10 cellular contexts compared by ENCODE assay signal in the genomic region with DNA sequence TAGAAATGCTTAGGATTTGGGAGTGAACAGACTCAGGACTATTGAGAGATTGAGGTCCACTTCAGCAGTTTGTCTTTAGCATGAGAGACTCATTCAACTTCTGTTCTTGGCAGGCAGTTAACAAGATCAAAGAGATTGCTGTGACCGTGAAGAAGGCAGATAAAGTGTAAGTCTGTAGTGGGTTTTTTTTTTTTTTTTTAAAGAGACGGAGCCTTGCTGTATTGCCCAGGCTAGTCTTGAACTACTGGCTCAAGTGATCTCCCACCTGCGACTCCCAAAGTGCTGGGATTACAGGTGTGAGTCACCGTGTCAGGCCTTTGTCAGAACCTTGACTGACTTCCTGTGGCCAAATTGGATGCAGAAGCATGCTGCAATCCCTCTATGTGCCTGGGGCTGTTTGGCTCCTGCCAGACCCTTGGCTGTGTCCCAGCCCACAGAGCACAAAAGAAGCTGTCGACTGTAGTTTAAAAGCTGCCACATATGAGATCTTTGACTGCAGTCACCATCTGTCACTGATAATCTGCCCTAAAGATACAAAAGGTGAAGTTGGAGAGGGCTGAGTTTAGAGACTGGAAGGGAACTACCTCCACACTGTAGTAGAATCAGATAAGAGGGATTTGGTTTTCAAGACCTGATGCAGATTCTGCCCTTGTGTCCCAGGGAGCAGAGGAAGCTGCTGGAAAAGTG. TPM values are rescaled to one million over a fixed set of nuclear protein-coding genes. Genes with fewer than 3 reads are reported as not detected.
DNase-seq lines count a peak whose midpoint lies in the region; ATAC-seq, FAIRE-seq and TF ChIP-seq lines count a peak whose summit lies in the region.
"Had no signal": no experiment of that assay in that cellular context is flagged by ENCODE, and none has a peak within 500 bp of the region (broad histone marks: within the 10 kb centered on the region; RNA-seq: fewer than 3 reads in every experiment).

No MANE protein-coding gene starts in this region.

- TSS peak; percentile 3 for BruUV-seq in PC-9 (replicated peaks; lab: Mats Ljungman, UMichigan)

- H3K36me3 Mint-ChIP-seq in activated naive CD4-positive, alpha-beta T cell treated with anti-CD3 and anti-CD28 coated beads for 36 hours (ENCODE audit: low read depth) = peaks cover 45% of the 10 kb centered on the region
- H3K36me3 Mint-ChIP-seq in activated naive CD4-positive, alpha-beta T cell treated with anti-CD3 and anti-CD28 coated beads, Interleukin-2, amount 10 ng/mL, durations not matched to agents 7 days and 5 days = peaks cover 44% of the 10 kb centered on the region
- H3K36me3 Mint-ChIP-seq in endodermal cell (ENCODE audit: low read depth) = peaks cover 78% of the 10 kb centered on the region
- H3K36me3 Mint-ChIP-seq in stimulated activated effector memory CD8-positive, alpha-beta T cell treated with anti-CD3 and anti-CD28 coated beads, Interleukin-12 subunit alpha, Interleukin-12 subunit beta, amount 100 ng/mL, for 72 hours = peaks cover 100% of the 10 kb centered on the region

- H3K9ac ChIP-seq in endodermal cell (ENCODE audit: extremely low read depth, low read length, poor library complexity, severe bottlenecking) = no peak overlapping the region

- no peak for ATAC-seq in stimulated activated effector memory CD8-positive, alpha-beta T cell treated with anti-CD3 and anti-CD28 coated beads, Interleukin-12 subunit alpha, Interleukin-12 subunit beta, amount 100 ng/mL, for 72 hours
- ATAC-seq: gastrocnemius medialis had no signal

- TF ChIP-seq CTCF in PC-9 (conservative IDR thresholded peaks at IDR 0.05) (no peak), endodermal cell (conservative IDR thresholded peaks at IDR 0.05) (no peak)

- H3K4me1 ChIP-seq in PC-9 (replicated peaks; ENCODE audit: insufficient read depth) = peaks cover 16% of the 10 kb centered on the region
- H3K4me1 ChIP-seq in endodermal cell (ENCODE audit: control insufficient read depth, insufficient read depth, low read length) = peaks cover 2% of the 10 kb centered on the region
- no peaks in the 10 kb centered on the region for H3K4me1 ChIP-seq in small intestine (ENCODE audit: control insufficient read depth in 2 of 2, insufficient read depth in 1 of 2, low read depth in 1 of 2, low read length in 1 of 2)

- WGBS in endodermal cell (ENCODE audit: insufficient coverage in 1 of 2, insufficient read length in 1 of 2), 2 experiments = 80 to 83% methylated on average over 4 to 5 of the region's 5 CpGs
- WGBS in small intestine, 3 donors = 40 to 61% (median 44%) methylated on average over 5 of the region's 5 CpGs

- no peak for DNase-seq in activated naive CD4-positive, alpha-beta T cell treated with anti-CD3 and anti-CD28 coated beads for 36 hours
- no peak for DNase-seq in activated naive CD4-positive, alpha-beta T cell treated with anti-CD3 and anti-CD28 coated beads, Interleukin-2, amount 10 ng/mL, durations not matched to agents 7 days and 5 days
- peak; percentile 86 to 96 for DNase-seq in PC-9
- DNase-seq in endodermal cell = peak; percentile 53
- no peak for DNase-seq in stimulated activated effector memory CD8-positive, alpha-beta T cell treated with anti-CD3 and anti-CD28 coated beads, Interleukin-12 subunit alpha, Interleukin-12 subunit beta, amount 100 ng/mL, for 72 hours (ENCODE audit: low spot score in 2 of 2)
- no peak for DNase-seq in effector CD4-positive, alpha-beta T cell
- DNase-seq in small intestine = no peak
- DNase-seq in activated CD4-positive, alpha-beta T cell treated with anti-CD3 and anti-CD28 coated beads, Interleukin-2, amount 50 U/mL, for 1 hour = no peak
- DNase-seq: activated CD8-positive, alpha-beta memory T cell treated with anti-CD3 and anti-CD28 coated beads, Interleukin-2, amount 50 U/mL, for 4 hours; gastrocnemius medialis had no signal

- peaks cover 84% of the 10 kb centered on the region for H4K20me1 ChIP-seq in PC-9 (ENCODE audit: insufficient read depth)

- H3K79me2 ChIP-seq in PC-9 (ENCODE audit: low read depth) = peaks cover 69% of the 10 kb centered on the region

- POLR2A ChIA-PET in PC-9 (lab: Charles Lee; ENCODE audit: unreplicated experiment) = interaction anchor here (0.7 kb wide), 1 partner anchor 41 kb away, joined by 3 read pairs; a partner anchor contains a TSS

- FAIRE-seq in small intestine (lab: Jason Lieb, UNC) = no peak

- H3K4me3 ChIP-seq in PC-9 (no peak overlapping the region), endodermal cell (ENCODE audit: low read length) (no peak overlapping the region), small intestine (ENCODE audit: low read depth in 1 of 2, low read length in 2 of 2) (no peak overlapping the region)
- H3K4me3 ChIP-seq: gastrocnemius medialis had no signal

- H3K4me3 Mint-ChIP-seq in activated naive CD4-positive, alpha-beta T cell treated with anti-CD3 and anti-CD28 coated beads for 36 hours = no peak overlapping the region
- no peak overlapping the region for H3K4me3 Mint-ChIP-seq in activated naive CD4-positive, alpha-beta T cell treated with anti-CD3 and anti-CD28 coated beads, Interleukin-2, amount 10 ng/mL, durations not matched to agents 7 days and 5 days
- no peak overlapping the region for H3K4me3 Mint-ChIP-seq in endodermal cell
- H3K4me3 Mint-ChIP-seq in stimulated activated effector memory CD8-positive, alpha-beta T cell treated with anti-CD3 and anti-CD28 coated beads, Interleukin-12 subunit alpha, Interleukin-12 subunit beta, amount 100 ng/mL, for 72 hours = no peak overlapping the region

- peaks cover 45% of the 10 kb centered on the region for H3F3A ChIP-seq in PC-9 (ENCODE audit: insufficient read depth, low read depth)

- H3K4me2 ChIP-seq in PC-9 = 0 out of 2 replicates have a peak overlapping the region, but pooled peaks have one; percentile 9

- peaks cover 31% of the 10 kb centered on the region for H3K4me1 Mint-ChIP-seq in activated naive CD4-positive, alpha-beta T cell treated with anti-CD3 and anti-CD28 coated beads for 36 hours (ENCODE audit: low read depth)
- H3K4me1 Mint-ChIP-seq in activated naive CD4-positive, alpha-beta T cell treated with anti-CD3 and anti-CD28 coated beads, Interleukin-2, amount 10 ng/mL, durations not matched to agents 7 days and 5 days = peaks cover 3% of the 10 kb centered on the region
- H3K4me1 Mint-ChIP-seq in endodermal cell = peaks cover 3% of the 10 kb centered on the region
- peaks cover 28% of the 10 kb centered on the region for H3K4me1 Mint-ChIP-seq in stimulated activated effector memory CD8-positive, alpha-beta T cell treated with anti-CD3 and anti-CD28 coated beads, Interleukin-12 subunit alpha, Interleukin-12 subunit beta, amount 100 ng/mL, for 72 hours

- CTCF ChIA-PET in activated naive CD4-positive, alpha-beta T cell treated with anti-CD3 and anti-CD28 coated beads for 36 hours (lab: Charles Lee) = interaction anchor here (1.3 to 1.9 kb wide), 5 partner anchors 10 to 46 kb away, joined by 3 to 10 read pairs (median 5); no protein-coding TSS in a partner anchor
- CTCF ChIA-PET in activated naive CD4-positive, alpha-beta T cell treated with anti-CD3 and anti-CD28 coated beads, Interleukin-2, amount 10 ng/mL, durations not matched to agents 7 days and 5 days (lab: Charles Lee) = interaction anchor here (0.9 to 2.0 kb wide), 5 partner anchors 8 to 66 kb away, joined by 3 to 10 read pairs (median 3); no protein-coding TSS in a partner anchor
- CTCF ChIA-PET in PC-9 (lab: Charles Lee) = no interaction called here

- H3K9me3 ChIP-seq in PC-9 (ENCODE audit: insufficient read depth, low read depth) (no peaks in the 10 kb centered on the region), endodermal cell (ENCODE audit: control insufficient read depth, low read length) (no peaks in the 10 kb centered on the region), small intestine (ENCODE audit: control insufficient read depth, low read depth) (no peaks in the 10 kb centered on the region)
- H3K9me3 ChIP-seq: gastrocnemius medialis had no signal

- H3K27ac Mint-ChIP-seq in activated naive CD4-positive, alpha-beta T cell treated with anti-CD3 and anti-CD28 coated beads for 36 hours = peak overlapping the region; percentile 71
- no peak overlapping the region for H3K27ac Mint-ChIP-seq in activated naive CD4-positive, alpha-beta T cell treated with anti-CD3 and anti-CD28 coated beads, Interleukin-2, amount 10 ng/mL, durations not matched to agents 7 days and 5 days
- H3K27ac Mint-ChIP-seq in endodermal cell = no peak overlapping the region
- peak overlapping the region; percentile 77 for H3K27ac Mint-ChIP-seq in stimulated activated effector memory CD8-positive, alpha-beta T cell treated with anti-CD3 and anti-CD28 coated beads, Interleukin-12 subunit alpha, Interleukin-12 subunit beta, amount 100 ng/mL, for 72 hours

- intact Hi-C loops in activated naive CD4-positive, alpha-beta T cell treated with anti-CD3 and anti-CD28 coated beads for 36 hours (cut with micrococcal nuclease) = loop anchor here (1.0 kb wide), 1 partner anchor 9 kb away; no protein-coding TSS in a partner anchor
- intact Hi-C loops in PC-9 (cut with micrococcal nuclease; ENCODE audit: unreplicated experiment) = loop anchor here (1.0 kb wide), 1 partner anchor 10 kb away; a partner anchor contains a TSS

- H3K27ac ChIP-seq in PC-9 (peak overlapping the region; percentile 31), endodermal cell (ENCODE audit: low read depth, low read length) (no peak overlapping the region), small intestine (ENCODE audit: low read depth in 1 of 2, low read length in 1 of 2) (no peak overlapping the region)
- H3K27ac ChIP-seq: gastrocnemius medialis had no signal

- no peaks in the 10 kb centered on the region for H3K9me3 Mint-ChIP-seq in activated naive CD4-positive, alpha-beta T cell treated with anti-CD3 and anti-CD28 coated beads for 36 hours
- H3K9me3 Mint-ChIP-seq in activated naive CD4-positive, alpha-beta T cell treated with anti-CD3 and anti-CD28 coated beads, Interleukin-2, amount 10 ng/mL, durations not matched to agents 7 days and 5 days = no peaks in the 10 kb centered on the region
- no peaks in the 10 kb centered on the region for H3K9me3 Mint-ChIP-seq in endodermal cell
- no peaks in the 10 kb centered on the region for H3K9me3 Mint-ChIP-seq in stimulated activated effector memory CD8-positive, alpha-beta T cell treated with anti-CD3 and anti-CD28 coated beads, Interleukin-12 subunit alpha, Interleukin-12 subunit beta, amount 100 ng/mL, for 72 hours

- no peaks in the 10 kb centered on the region for H3K27me3 ChIP-seq in PC-9 (ENCODE audit: insufficient read depth, low read depth)
- H3K27me3 ChIP-seq in endodermal cell (ENCODE audit: control insufficient read depth, insufficient read depth, low read length, poor library complexity, severe bottlenecking) = no peaks in the 10 kb centered on the region
- H3K27me3 ChIP-seq in small intestine (ENCODE audit: control insufficient read depth in 2 of 2, insufficient read depth in 2 of 2, low read length in 2 of 2) = no peaks in the 10 kb centered on the region
- H3K27me3 ChIP-seq: gastrocnemius medialis had no signal

- no peaks in the 10 kb centered on the region for H3K27me3 Mint-ChIP-seq in activated naive CD4-positive, alpha-beta T cell treated with anti-CD3 and anti-CD28 coated beads for 36 hours (ENCODE audit: low read depth)
- no peaks in the 10 kb centered on the region for H3K27me3 Mint-ChIP-seq in activated naive CD4-positive, alpha-beta T cell treated with anti-CD3 and anti-CD28 coated beads, Interleukin-2, amount 10 ng/mL, durations not matched to agents 7 days and 5 days
- no peaks in the 10 kb centered on the region for H3K27me3 Mint-ChIP-seq in endodermal cell (ENCODE audit: insufficient read depth)

- H3K9me2 ChIP-seq in PC-9 (ENCODE audit: insufficient read depth) = no peaks in the 10 kb centered on the region

- H3K36me3 ChIP-seq in PC-9 (ENCODE audit: low read depth) = peaks cover 72% of the 10 kb centered on the region
- H3K36me3 ChIP-seq in endodermal cell (ENCODE audit: control insufficient read depth, insufficient read depth, low read length) = peaks cover 93% of the 10 kb centered on the region
- peaks cover 30 to 44% of the 10 kb centered on the region in 2 donors for H3K36me3 ChIP-seq in small intestine (ENCODE audit: control insufficient read depth in 2 of 2, insufficient read depth in 2 of 2, low read length in 2 of 2)

- H2AFZ ChIP-seq in PC-9 = no peak overlapping the region

RNA-seq across cellular contexts. Expression of a gene that starts 9.9 kb away (rescaled TPM):
- total RNA-seq in activated naive CD4-positive, alpha-beta T cell treated with anti-CD3 and anti-CD28 coated beads for 36 hours = 100 to 1,000 TPM; 654 to 705 TPM
- 295 and 319 TPM in 2 replicates for total RNA-seq in PC-9 (2021)
- total RNA-seq in endodermal cell = 100 to 1,000 TPM; 347 to 391 TPM
- 254 TPM for polyA plus RNA-seq in endodermal cell (2013, experiment 1 of 2)
- 232 TPM for polyA plus RNA-seq in endodermal cell (2013, experiment 2 of 2)
- 100 to 1,000 TPM; 120 to 196 (median 131) TPM for polyA plus RNA-seq in small intestine

RNA-seq across cellular contexts. Expression of a gene that starts 11.0 kb away (rescaled TPM):
- 10 to 100 TPM; 10.1 to 10.2 TPM for total RNA-seq in activated naive CD4-positive, alpha-beta T cell treated with anti-CD3 and anti-CD28 coated beads for 36 hours
- 8.9 and 9.4 TPM in 2 replicates for total RNA-seq in PC-9 (2021)
- 10 to 100 TPM in 1 of 2 donors, 1 to 10 TPM in 1; 8.8 to 10.2 TPM for total RNA-seq in endodermal cell
- polyA plus RNA-seq in endodermal cell (2013, experiment 1 of 2) = 14.0 TPM
- polyA plus RNA-seq in endodermal cell (2013, experiment 2 of 2) = 13.9 TPM
- 100 to 1,000 TPM in 1 of 3 donors, 10 to 100 TPM in 2; 35.6 to 113 (median 57.3) TPM for polyA plus RNA-seq in small intestine

RNA-seq across cellular contexts. Expression of a gene that starts 30.0 kb away (rescaled TPM):
- total RNA-seq in activated naive CD4-positive, alpha-beta T cell treated with anti-CD3 and anti-CD28 coated beads for 36 hours = 10 to 100 TPM; 37.4 to 39.0 TPM
- total RNA-seq in PC-9 (2021) (28.3 and 32.0 TPM in 2 replicates), endodermal cell (10 to 100 TPM; 34.9 to 35.4 TPM)
- 29.5 TPM for polyA plus RNA-seq in endodermal cell (2013, experiment 1 of 2)
- 25.7 TPM for polyA plus RNA-seq in endodermal cell (2013, experiment 2 of 2)
- 10 to 100 TPM in 1 of 3 donors, 1 to 10 TPM in 2; 3.1 to 17.0 (median 4.3) TPM for polyA plus RNA-seq in small intestine

RNA-seq across cellular contexts. Expression of a gene that starts 40.3 kb away (rescaled TPM):
- total RNA-seq in activated naive CD4-positive, alpha-beta T cell treated with anti-CD3 and anti-CD28 coated beads for 36 hours = 10 to 100 TPM; 11.0 to 11.8 TPM
- 16.4 and 25.8 TPM in 2 replicates for total RNA-seq in PC-9 (2021)
- 10 to 100 TPM in 1 of 2 donors, 1 to 10 TPM in 1; 9.0 to 11.2 TPM for total RNA-seq in endodermal cell
- polyA plus RNA-seq in endodermal cell (2013, experiment 1 of 2) = 1.6 TPM
- 1.6 TPM for polyA plus RNA-seq in endodermal cell (2013, experiment 2 of 2)
- polyA plus RNA-seq in small intestine = 1 to 10 TPM in 1 of 3 donors, under 1 TPM in 2; 0.54 to 2.1 (median 0.67) TPM

RNA-seq across cellular contexts. Expression of a gene that starts 41.7 kb away (rescaled TPM):
- total RNA-seq in activated naive CD4-positive, alpha-beta T cell treated with anti-CD3 and anti-CD28 coated beads for 36 hours = not detected
- total RNA-seq in PC-9 (2021) (not detected in 2 replicates), endodermal cell (not detected)
- not detected for polyA plus RNA-seq in endodermal cell (2013, experiment 1 of 2)
- polyA plus RNA-seq in endodermal cell (2013, experiment 2 of 2) = not detected
- not detected for polyA plus RNA-seq in small intestine
- total RNA-seq: gastrocnemius medialis had no signal

Comparison
In these comparisons a context has a peak if more than half of its experiments do, and no peak if none do; other contexts are left out.
1. H3K27ac Mint-ChIP-seq: peak in activated naive CD4-positive, alpha-beta T cell treated with anti-CD3 and anti-CD28 coated beads for 36 hours (single experiment) and stimulated activated effector memory CD8-positive, alpha-beta T cell treated with anti-CD3 and anti-CD28 coated beads, Interleukin-12 subunit alpha, Interleukin-12 subunit beta, amount 100 ng/mL, for 72 hours (single experiment); none in activated naive CD4-positive, alpha-beta T cell treated with anti-CD3 and anti-CD28 coated beads, Interleukin-2, amount 10 ng/mL, durations not matched to agents 7 days and 5 days (single experiment) and endodermal cell (single experiment).
2. DNase-seq: peak in PC-9 (2 of 2) and endodermal cell (single experiment); none in activated naive CD4-positive, alpha-beta T cell treated with anti-CD3 and anti-CD28 coated beads for 36 hours (single experiment), activated naive CD4-positive, alpha-beta T cell treated with anti-CD3 and anti-CD28 coated beads, Interleukin-2, amount 10 ng/mL, durations not matched to agents 7 days and 5 days (single experiment), stimulated activated effector memory CD8-positive, alpha-beta T cell treated with anti-CD3 and anti-CD28 coated beads, Interleukin-12 subunit alpha, Interleukin-12 subunit beta, amount 100 ng/mL, for 72 hours (0 of 2), effector CD4-positive, alpha-beta T cell (single experiment), small intestine (single experiment) and activated CD4-positive, alpha-beta T cell treated with anti-CD3 and anti-CD28 coated beads, Interleukin-2, amount 50 U/mL, for 1 hour (single experiment).